In genomic region chr3:112786002-112786590, GRCh38 we compare ENCODE assay signal across 20 cellular contexts.
DNase-seq lines count a peak whose midpoint lies in the region; ATAC-seq, FAIRE-seq and TF ChIP-seq lines count a peak whose summit lies in the region.
"Had no signal": no experiment of that assay in that cellular context is flagged by ENCODE, and none has a peak within 500 bp of the region (broad histone marks: within the 10 kb centered on the region; RNA-seq: fewer than 3 reads in every experiment).

No MANE protein-coding gene starts in this region.

- TF ChIP-seq EP300 in HepG2 (IDR thresholded peaks at IDR 0.05; ENCODE audit: low read depth in 2 of 2, low read length in 2 of 2) = no peak
- no peak for TF ChIP-seq EP300 in HepG2 (CRISPR knock-in tag; IDR thresholded peaks at IDR 0.05; ENCODE audit: borderline replicate concordance)

- TF ChIP-seq CTCF in liver (IDR thresholded peaks at IDR 0.05; ENCODE audit: low read depth, low read length, missing input control) (no peak), HepG2 (CRISPR knock-in tag; IDR thresholded peaks at IDR 0.05) (no peak), astrocyte of the cerebellum (IDR thresholded peaks at IDR 0.05; ENCODE audit: low read depth, low read length, missing control alignments) (no peak), hepatocyte (IDR thresholded peaks at IDR 0.05; ENCODE audit: poor library complexity) (no peak)

- 4% methylated on average over 2 of the region's 2 CpGs for WGBS in liver
- WGBS in HepG2 (ENCODE audit: low lambda C conversion rate) = 0% methylated on average over 2 of the region's 2 CpGs
- 17% methylated on average over 2 of the region's 2 CpGs for WGBS in hepatocyte (ENCODE audit: low lambda C conversion rate, missing lambda C conversion rate)

- in situ Hi-C loops in HepG2 (cut with HindIII; ENCODE audit: extremely low pct_ligation_motif_present, low pct_unique_long_range_greater_than_20kb) = no loop called here
- in situ Hi-C loops in astrocyte of the cerebellum (cut with HindIII; ENCODE audit: low sequenced_read_pairs) = no loop called here

- POLR2A ChIA-PET in HepG2 (lab: Yijun Ruan, JAX) = no interaction called here

- no peaks in the 10 kb centered on the region for H3K36me3 ChIP-seq in liver (ENCODE audit: control insufficient read depth in 4 of 4, insufficient read depth in 3 of 4, low read depth in 1 of 4, low read length in 3 of 4)
- H3K36me3 ChIP-seq in HepG2 (replicated peaks in 1 of 2; ENCODE audit: control insufficient read depth in 1 of 2, insufficient read depth in 2 of 2, low read length in 2 of 2) = no peaks in the 10 kb centered on the region
- H3K36me3 ChIP-seq in hepatocyte (replicated peaks; ENCODE audit: insufficient read depth, low read depth) = no peaks in the 10 kb centered on the region
- H3K36me3 ChIP-seq: MG63, thyroid gland had no signal

- H2AFZ ChIP-seq in HepG2 (ENCODE audit: low read length) (no peak overlapping the region), hepatocyte (no peak overlapping the region)

- DNase-seq in HepG2 (ENCODE audit: low spot score) (no peak), astrocyte of the cerebellum (ENCODE audit: low read depth) (peak; percentile 32), hepatocyte (ENCODE audit: low spot score) (no peak), GM19238 (ENCODE audit: insufficient read length, low spot score) (no peak)
- DNase-seq: activated CD4-positive, alpha-beta memory T cell treated with anti-CD3 and anti-CD28 coated beads for 36 hours; activated naive CD4-positive, alpha-beta T cell treated with anti-CD3 and anti-CD28 coated beads, Interleukin-2, amount 10 ng/mL, durations not matched to agents 7 days and 5 days; CD4-positive, CD25-positive, alpha-beta regulatory T cell; DMS153; MG63; NCI-H1694; NCI-H345; stimulated activated naive CD4-positive, alpha-beta T cell; T-helper 1 cell; thyroid gland had no signal

- CTCF ChIA-PET in HepG2 (lab: Yijun Ruan, JAX; ENCODE audit: low intra/inter-chr PET ratio, low total read pairs) = no interaction called here

- no peaks in the 10 kb centered on the region for H3K9me2 ChIP-seq in hepatocyte (replicated peaks; ENCODE audit: insufficient read depth)

- H3K4me3 ChIP-seq in liver (ENCODE audit: low read depth in 1 of 3, low read length in 3 of 3) (no peak overlapping the region), HepG2 (replicated peaks in 1 of 3; ENCODE audit: insufficient read depth in 1 of 3, low read depth in 2 of 3, low read length in 3 of 3) (no peak overlapping the region), astrocyte of the cerebellum (ENCODE audit: low read depth, low read length) (no peak overlapping the region), hepatocyte (no peak overlapping the region)
- H3K4me3 ChIP-seq: A549, MG63, thyroid gland had no signal

- no peak overlapping the region for H3K9ac ChIP-seq in liver (ENCODE audit: low read depth in 1 of 2, low read length in 2 of 2)
- no peak overlapping the region for H3K9ac ChIP-seq in HepG2 (ENCODE audit: insufficient read depth, low read depth, low read length)

- H3K4me2 ChIP-seq in HepG2 (ENCODE audit: low read depth, low read length) (no peak overlapping the region), hepatocyte (peak overlapping the region; percentile 32)
- H3K4me2 ChIP-seq: A549 had no signal

- TF ChIP-seq RAD21 in liver (IDR thresholded peaks at IDR 0.05) (no peak), HepG2 (CRISPR knock-in tag; IDR thresholded peaks at IDR 0.05) (no peak)

- intact Hi-C loops in HepG2 (cut with micrococcal nuclease; ENCODE audit: unreplicated experiment) = no loop called here

- no peak for TF ChIP-seq POLR2A in HepG2 (IDR thresholded peaks at IDR 0.05; ENCODE audit: insufficient read depth in 1 of 2, low read depth in 2 of 2, low read length in 2 of 2)

- no peak for ATAC-seq in HepG2
- no peak for ATAC-seq in esophagus mucosa
- ATAC-seq in GM18873 (IDR thresholded peaks at IDR 0.05; ENCODE audit: low FRiP score, unreplicated experiment) = no peak
- ATAC-seq in HG02623 (IDR thresholded peaks at IDR 0.05; ENCODE audit: unreplicated experiment) = no peak
- ATAC-seq: A549 had no signal

- no peaks in the 10 kb centered on the region for H3K27me3 ChIP-seq in liver (ENCODE audit: control insufficient read depth in 4 of 4, insufficient read depth in 4 of 4, low read length in 3 of 4)
- no peaks in the 10 kb centered on the region; a peak in 1 of 5 replicates for H3K27me3 ChIP-seq in HepG2 (ENCODE audit: control insufficient read depth in 1 of 2, insufficient read depth in 2 of 2, low read length in 2 of 2)
- no peaks in the 10 kb centered on the region for H3K27me3 ChIP-seq in hepatocyte
- H3K27me3 ChIP-seq: MG63, thyroid gland had no signal

- H3K27ac ChIP-seq in liver (ENCODE audit: low read depth in 1 of 2, low read length in 2 of 2) (no peak overlapping the region), HepG2 (ENCODE audit: extremely low read length, insufficient read depth, low read length) (no peak overlapping the region), hepatocyte (no peak overlapping the region)
- H3K27ac ChIP-seq: A549, thyroid gland had no signal

- BruUV-seq in HepG2 (replicated peaks; lab: Mats Ljungman, UMichigan) = no TSS peak

- H4K20me1 ChIP-seq in HepG2 (ENCODE audit: insufficient read depth, low read length) (no peaks in the 10 kb centered on the region), hepatocyte (ENCODE audit: insufficient read depth, poor library complexity, severe bottlenecking) (no peaks in the 10 kb centered on the region)

- FAIRE-seq in HepG2 (lab: Jason Lieb, UNC) = no peak
- FAIRE-seq: A549, keratinocyte had no signal

- H3K79me2 ChIP-seq in HepG2 (ENCODE audit: insufficient read depth, low read length) (no peaks in the 10 kb centered on the region), hepatocyte (no peaks in the 10 kb centered on the region)

- H3K4me1 ChIP-seq in liver (ENCODE audit: control insufficient read depth in 4 of 4, insufficient read depth in 4 of 4, low read length in 3 of 4) = no peaks in the 10 kb centered on the region
- H3K4me1 ChIP-seq in HepG2 (ENCODE audit: insufficient read depth, low read length) = no peaks in the 10 kb centered on the region
- H3K4me1 ChIP-seq in hepatocyte (ENCODE audit: insufficient read depth) = peaks cover 8% of the 10 kb centered on the region
- H3K4me1 ChIP-seq: thyroid gland had no signal

- H3K9me3 ChIP-seq in liver (ENCODE audit: control insufficient read depth in 4 of 4, low read length in 3 of 4) = peaks cover 0 to 6% (median 1%) of the 10 kb centered on the region in 4 donors
- H3K9me3 ChIP-seq in HepG2 (ENCODE audit: low read length) = peaks cover 6% of the 10 kb centered on the region; the same call in 1 of the 2 replicates
- no peaks in the 10 kb centered on the region for H3K9me3 ChIP-seq in hepatocyte (ENCODE audit: low read depth)
- H3K9me3 ChIP-seq: thyroid gland had no signal

TF ChIP-seq in liver, 16 proteins besides CTCF, POLR2A, EP300 and RAD21:
- TF ChIP-seq FOXA2 (IDR thresholded peaks at IDR 0.05) = no peak
- TF ChIP-seq JUND (IDR thresholded peaks at IDR 0.05) = no peak
- no peak for TF ChIP-seq HNF4A (conservative IDR thresholded peaks at IDR 0.05)
- no peak for TF ChIP-seq ATF3 (IDR thresholded peaks at IDR 0.05)
- TF ChIP-seq MAX (IDR thresholded peaks at IDR 0.05) = no peak
- TF ChIP-seq RXRA (IDR thresholded peaks at IDR 0.05) = no peak
- no peak for TF ChIP-seq GABPA (IDR thresholded peaks at IDR 0.05 in 1 of 2, conservative IDR thresholded peaks at IDR 0.05 in 1 of 2)
- peak; percentile 38 for TF ChIP-seq NR2F2 (IDR thresholded peaks at IDR 0.05)

TF ChIP-seq in HepG2, 621 proteins besides CTCF, POLR2A, EP300 and RAD21:
- TF ChIP-seq U2AF2 (IDR thresholded peaks at IDR 0.05; ENCODE audit: low read depth, low read length) (no peak), CREB3 (CRISPR knock-in tag; IDR thresholded peaks at IDR 0.05) (no peak), NRL (CRISPR knock-in tag; IDR thresholded peaks at IDR 0.05; ENCODE audit: borderline replicate concordance) (no peak), ATM (IDR thresholded peaks at IDR 0.05; ENCODE audit: borderline replicate concordance) (no peak), ZNF724P (CRISPR knock-in tag; IDR thresholded peaks at IDR 0.05; ENCODE audit: borderline replicate concordance) (no peak), HDAC6 (IDR thresholded peaks at IDR 0.05; ENCODE audit: low read depth, low read length) (no peak)
